ENCODE assay signal across 2 cellular contexts in genomic region chr10:47037654-47038425, GRCh38.
TF ChIP-seq lines count a peak whose summit lies in the region.

No MANE protein-coding gene starts in this region.

TF ChIP-seq in SK-N-SH, 30 proteins besides CTCF, POLR2A, EP300 and RAD21 (continued from another document):
- no peak for TF ChIP-seq REST (IDR thresholded peaks at IDR 0.05; ENCODE audit: low read depth, low read length)
- peak; percentile 14; the same call in 1 of the 2 replicates for TF ChIP-seq GATA2 (CRISPR knock-in tag; IDR thresholded peaks at IDR 0.05)
- TF ChIP-seq POLR2AphosphoS5 (IDR thresholded peaks at IDR 0.05; ENCODE audit: low read depth, low read length): no peak
- TF ChIP-seq, protein P1, sequence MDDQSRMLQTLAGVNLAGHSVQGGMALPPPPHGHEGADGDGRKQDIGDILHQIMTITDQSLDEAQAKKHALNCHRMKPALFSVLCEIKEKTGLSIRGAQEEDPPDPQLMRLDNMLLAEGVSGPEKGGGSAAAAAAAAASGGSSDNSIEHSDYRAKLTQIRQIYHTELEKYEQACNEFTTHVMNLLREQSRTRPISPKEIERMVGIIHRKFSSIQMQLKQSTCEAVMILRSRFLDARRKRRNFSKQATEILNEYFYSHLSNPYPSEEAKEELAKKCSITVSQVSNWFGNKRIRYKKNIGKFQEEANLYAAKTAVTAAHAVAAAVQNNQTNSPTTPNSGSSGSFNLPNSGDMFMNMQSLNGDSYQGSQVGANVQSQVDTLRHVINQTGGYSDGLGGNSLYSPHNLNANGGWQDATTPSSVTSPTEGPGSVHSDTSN (IDR thresholded peaks at IDR 0.05): no peak
- TF ChIP-seq MAX (IDR thresholded peaks at IDR 0.05; ENCODE audit: low read depth): no peak
- TF ChIP-seq FOXJ3 (CRISPR knock-in tag; IDR thresholded peaks at IDR 0.05): peak; percentile 65
- peak; percentile 26; the same call in 1 of the 2 replicates for TF ChIP-seq RFX5 (IDR thresholded peaks at IDR 0.05; ENCODE audit: low read length)
- TF ChIP-seq USF2 (IDR thresholded peaks at IDR 0.05; ENCODE audit: borderline replicate concordance, low read depth, low read length): no peak
- no peak for TF ChIP-seq ZBTB33 (IDR thresholded peaks at IDR 0.05; ENCODE audit: borderline replicate concordance, low read depth)

TF ChIP-seq in SK-N-SH treated with all-trans-retinoic acid at 6 μM for 48 hours, 23 proteins besides CTCF, POLR2A, EP300 and RAD21 (continued from another document):
- TF ChIP-seq, protein P2, sequence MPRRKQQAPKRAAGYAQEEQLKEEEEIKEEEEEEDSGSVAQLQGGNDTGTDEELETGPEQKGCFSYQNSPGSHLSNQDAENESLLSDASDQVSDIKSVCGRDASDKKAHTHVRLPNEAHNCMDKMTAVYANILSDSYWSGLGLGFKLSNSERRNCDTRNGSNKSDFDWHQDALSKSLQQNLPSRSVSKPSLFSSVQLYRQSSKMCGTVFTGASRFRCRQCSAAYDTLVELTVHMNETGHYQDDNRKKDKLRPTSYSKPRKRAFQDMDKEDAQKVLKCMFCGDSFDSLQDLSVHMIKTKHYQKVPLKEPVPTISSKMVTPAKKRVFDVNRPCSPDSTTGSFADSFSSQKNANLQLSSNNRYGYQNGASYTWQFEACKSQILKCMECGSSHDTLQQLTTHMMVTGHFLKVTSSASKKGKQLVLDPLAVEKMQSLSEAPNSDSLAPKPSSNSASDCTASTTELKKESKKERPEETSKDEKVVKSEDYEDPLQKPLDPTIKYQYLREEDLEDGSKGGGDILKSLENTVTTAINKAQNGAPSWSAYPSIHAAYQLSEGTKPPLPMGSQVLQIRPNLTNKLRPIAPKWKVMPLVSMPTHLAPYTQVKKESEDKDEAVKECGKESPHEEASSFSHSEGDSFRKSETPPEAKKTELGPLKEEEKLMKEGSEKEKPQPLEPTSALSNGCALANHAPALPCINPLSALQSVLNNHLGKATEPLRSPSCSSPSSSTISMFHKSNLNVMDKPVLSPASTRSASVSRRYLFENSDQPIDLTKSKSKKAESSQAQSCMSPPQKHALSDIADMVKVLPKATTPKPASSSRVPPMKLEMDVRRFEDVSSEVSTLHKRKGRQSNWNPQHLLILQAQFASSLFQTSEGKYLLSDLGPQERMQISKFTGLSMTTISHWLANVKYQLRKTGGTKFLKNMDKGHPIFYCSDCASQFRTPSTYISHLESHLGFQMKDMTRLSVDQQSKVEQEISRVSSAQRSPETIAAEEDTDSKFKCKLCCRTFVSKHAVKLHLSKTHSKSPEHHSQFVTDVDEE (CRISPR knock-in tag; IDR thresholded peaks at IDR 0.05): no peak
- no peak for TF ChIP-seq CSDC2 (CRISPR knock-in tag; IDR thresholded peaks at IDR 0.05)
- TF ChIP-seq GLIS3 (CRISPR knock-in tag; IDR thresholded peaks at IDR 0.05): no peak
- TF ChIP-seq, protein P3, sequence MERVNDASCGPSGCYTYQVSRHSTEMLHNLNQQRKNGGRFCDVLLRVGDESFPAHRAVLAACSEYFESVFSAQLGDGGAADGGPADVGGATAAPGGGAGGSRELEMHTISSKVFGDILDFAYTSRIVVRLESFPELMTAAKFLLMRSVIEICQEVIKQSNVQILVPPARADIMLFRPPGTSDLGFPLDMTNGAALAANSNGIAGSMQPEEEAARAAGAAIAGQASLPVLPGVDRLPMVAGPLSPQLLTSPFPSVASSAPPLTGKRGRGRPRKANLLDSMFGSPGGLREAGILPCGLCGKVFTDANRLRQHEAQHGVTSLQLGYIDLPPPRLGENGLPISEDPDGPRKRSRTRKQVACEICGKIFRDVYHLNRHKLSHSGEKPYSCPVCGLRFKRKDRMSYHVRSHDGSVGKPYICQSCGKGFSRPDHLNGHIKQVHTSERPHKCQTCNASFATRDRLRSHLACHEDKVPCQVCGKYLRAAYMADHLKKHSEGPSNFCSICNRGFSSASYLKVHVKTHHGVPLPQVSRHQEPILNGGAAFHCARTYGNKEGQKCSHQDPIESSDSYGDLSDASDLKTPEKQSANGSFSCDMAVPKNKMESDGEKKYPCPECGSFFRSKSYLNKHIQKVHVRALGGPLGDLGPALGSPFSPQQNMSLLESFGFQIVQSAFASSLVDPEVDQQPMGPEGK (CRISPR knock-in tag; IDR thresholded peaks at IDR 0.05; ENCODE audit: borderline replicate concordance): no peak
- TF ChIP-seq ISL1 (CRISPR knock-in tag; IDR thresholded peaks at IDR 0.05): no peak
- no peak for TF ChIP-seq ZFP3 (CRISPR knock-in tag; IDR thresholded peaks at IDR 0.05)
- no peak for TF ChIP-seq ZNF565 (CRISPR knock-in tag; conservative IDR thresholded peaks at IDR 0.05; ENCODE audit: low read depth)
